ENCODE assay signal across 8 cellular contexts in the genomic region with DNA sequence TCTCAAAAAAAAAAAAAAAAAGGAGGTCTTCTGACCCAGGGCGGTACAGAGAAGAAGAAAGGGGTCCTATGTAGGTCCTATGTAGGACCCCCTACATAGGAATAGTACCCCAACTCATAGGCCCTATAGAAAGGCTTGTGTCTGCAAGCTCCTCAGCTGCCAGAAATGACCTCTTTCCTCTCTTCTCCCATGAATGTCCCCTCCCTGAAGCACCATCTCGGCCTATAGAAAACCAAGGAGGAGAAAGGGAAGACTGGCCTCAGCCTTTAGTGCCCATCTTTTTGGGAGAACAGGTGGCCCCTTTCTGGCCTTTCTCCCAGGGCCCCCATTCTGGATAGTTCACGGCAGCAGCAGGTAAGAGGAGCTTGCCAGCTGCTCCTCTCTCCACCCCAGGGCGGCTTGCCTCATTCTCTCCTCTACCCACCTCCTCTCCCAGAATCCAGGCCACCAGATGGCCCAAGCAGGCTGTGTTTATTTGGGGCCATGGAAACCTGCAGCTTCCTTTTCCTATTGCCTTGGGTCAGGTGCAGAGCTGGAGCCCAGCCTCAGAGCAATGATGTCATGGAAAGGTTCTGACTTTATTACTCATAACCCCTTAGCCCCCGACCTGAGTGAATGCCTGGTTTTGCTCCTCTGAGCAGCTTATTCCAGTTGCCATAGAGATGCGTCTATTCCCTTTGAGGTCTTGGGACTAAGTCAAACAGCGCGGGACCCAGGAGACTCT. TPM values are rescaled to one million over a fixed set of nuclear protein-coding genes. Genes with fewer than 3 reads are reported as not detected.
A peak's percentile ranks its signal among the peaks of the same experiment; 100 is the strongest.
DNase-seq lines count a peak whose midpoint lies in the region; ATAC-seq lines count a peak whose summit lies in the region.

No MANE protein-coding gene starts in this region.

- H3K4me1 Mint-ChIP-seq in activated T-cell treated with anti-CD3 and anti-CD28 coated beads, Interleukin-2, amount 50 U/mL, for 72 hours (ENCODE audit: low read depth): peaks cover 40% of the 10 kb centered on the region
- peaks cover 34% of the 10 kb centered on the region for H3K4me1 Mint-ChIP-seq in stimulated activated naive CD8-positive, alpha-beta T cell treated with anti-CD3 and anti-CD28 coated beads, Interleukin-15, Interleukin-2, amounts not matched to agents 100 ng/mL and 50 ng/mL, for 24 hours (ENCODE audit: low read depth)

- DNase-seq in COR-L47 (lab: John Stamatoyannopoulos, UW): peak; percentile 6
- DNase-seq in M059J (ENCODE audit: low read depth): peak; percentile 89
- DNase-seq in activated T-cell treated with anti-CD3 and anti-CD28 coated beads, Interleukin-2, amount 50 U/mL, for 72 hours: no peak
- no peak for DNase-seq in T1000 (lab: John Stamatoyannopoulos, UW)
- DNase-seq in middle frontal gyrus (ENCODE audit: extremely low spot score, low spot score): no peak

- peak overlapping the region; percentile 21 to 93 for H3K4me3 Mint-ChIP-seq in activated T-cell treated with anti-CD3 and anti-CD28 coated beads, Interleukin-2, amount 50 U/mL, for 72 hours
- H3K4me3 Mint-ChIP-seq in stimulated activated naive CD8-positive, alpha-beta T cell treated with anti-CD3 and anti-CD28 coated beads, Interleukin-15, Interleukin-2, amounts not matched to agents 100 ng/mL and 50 ng/mL, for 24 hours: no peak overlapping the region

- H3K9ac ChIP-seq in iPS-20b (ENCODE audit: low read depth, low read length): peak overlapping the region; percentile 96; the same call in 1 of the 2 replicates

- ATAC-seq in activated T-cell treated with anti-CD3 and anti-CD28 coated beads, Interleukin-2, amount 50 U/mL, for 72 hours (replicated peaks in 1 of 2): no peak
- ATAC-seq in HG02588 (IDR thresholded peaks at IDR 0.05; ENCODE audit: unreplicated experiment): no peak

- no peaks in the 10 kb centered on the region for H3K27me3 Mint-ChIP-seq in activated T-cell treated with anti-CD3 and anti-CD28 coated beads, Interleukin-2, amount 50 U/mL, for 72 hours (ENCODE audit: low read depth)
- no peaks in the 10 kb centered on the region for H3K27me3 Mint-ChIP-seq in stimulated activated naive CD8-positive, alpha-beta T cell treated with anti-CD3 and anti-CD28 coated beads, Interleukin-15, Interleukin-2, amounts not matched to agents 100 ng/mL and 50 ng/mL, for 24 hours

- H3K4me1 ChIP-seq in iPS-20b (ENCODE audit: insufficient read depth, low read length): peaks cover 13% of the 10 kb centered on the region

- H3K9me3 ChIP-seq in iPS-20b (ENCODE audit: insufficient read depth, low read depth, low read length): no peaks in the 10 kb centered on the region

- no peaks in the 10 kb centered on the region for H3K9me3 Mint-ChIP-seq in activated T-cell treated with anti-CD3 and anti-CD28 coated beads, Interleukin-2, amount 50 U/mL, for 72 hours
- H3K9me3 Mint-ChIP-seq in stimulated activated naive CD8-positive, alpha-beta T cell treated with anti-CD3 and anti-CD28 coated beads, Interleukin-15, Interleukin-2, amounts not matched to agents 100 ng/mL and 50 ng/mL, for 24 hours: no peaks in the 10 kb centered on the region

- H3K27ac ChIP-seq in iPS-20b (ENCODE audit: low read length): no peak overlapping the region

- H3K36me3 Mint-ChIP-seq in activated T-cell treated with anti-CD3 and anti-CD28 coated beads, Interleukin-2, amount 50 U/mL, for 72 hours (ENCODE audit: insufficient read depth in 2 of 2): peaks cover 4 to 5% of the 10 kb centered on the region in 2 donors
- H3K36me3 Mint-ChIP-seq in stimulated activated naive CD8-positive, alpha-beta T cell treated with anti-CD3 and anti-CD28 coated beads, Interleukin-15, Interleukin-2, amounts not matched to agents 100 ng/mL and 50 ng/mL, for 24 hours (ENCODE audit: low read depth): peaks cover 14% of the 10 kb centered on the region

- no peaks in the 10 kb centered on the region for H3K36me3 ChIP-seq in iPS-20b (ENCODE audit: insufficient read depth, low read depth, low read length)

- no peak overlapping the region for H3K27ac Mint-ChIP-seq in activated T-cell treated with anti-CD3 and anti-CD28 coated beads, Interleukin-2, amount 50 U/mL, for 72 hours
- peak overlapping the region; percentile 55 for H3K27ac Mint-ChIP-seq in stimulated activated naive CD8-positive, alpha-beta T cell treated with anti-CD3 and anti-CD28 coated beads, Interleukin-15, Interleukin-2, amounts not matched to agents 100 ng/mL and 50 ng/mL, for 24 hours

- no peaks in the 10 kb centered on the region for H3K27me3 ChIP-seq in iPS-20b (ENCODE audit: insufficient read depth, low read length)

- H3K4me3 ChIP-seq in iPS-20b (ENCODE audit: low read length): no peak overlapping the region

RNA-seq across cellular contexts. Expression of a gene that starts 1.6 kb away (rescaled TPM):
- total RNA-seq in M059J (2014; rRNA removed; shearing (Covaris generic)): 55.7 and 65.0 TPM in 2 replicates
- 10 to 100 TPM; 39.1 to 50.6 TPM for total RNA-seq in activated T-cell treated with anti-CD3 and anti-CD28 coated beads, Interleukin-2, amount 50 U/mL, for 72 hours

RNA-seq across cellular contexts. Expression of a gene that starts 23.4 kb away (rescaled TPM):
- 7.0 and 13.6 TPM in 2 replicates for total RNA-seq in M059J (2014; rRNA removed; shearing (Covaris generic))
- under 1 TPM; 0.56 to 0.72 TPM for total RNA-seq in activated T-cell treated with anti-CD3 and anti-CD28 coated beads, Interleukin-2, amount 50 U/mL, for 72 hours

RNA-seq across cellular contexts. Expression of a gene that starts 35.9 kb away (rescaled TPM):
- total RNA-seq in M059J (2014; rRNA removed; shearing (Covaris generic)): 440 and 491 TPM in 2 replicates
- 100 to 1,000 TPM; 125 to 147 TPM for total RNA-seq in activated T-cell treated with anti-CD3 and anti-CD28 coated beads, Interleukin-2, amount 50 U/mL, for 72 hours

RNA-seq across cellular contexts. Expression of a gene that starts 36.2 kb away (rescaled TPM):
- 18.9 and 25.1 TPM in 2 replicates for total RNA-seq in M059J (2014; rRNA removed; shearing (Covaris generic))
- 10 to 100 TPM; 21.4 to 24.1 TPM for total RNA-seq in activated T-cell treated with anti-CD3 and anti-CD28 coated beads, Interleukin-2, amount 50 U/mL, for 72 hours

RNA-seq across cellular contexts. Expression of a gene that starts 38.3 kb away (rescaled TPM):
- 0.39 TPM in 1 of 2 replicates, not detected in the other for total RNA-seq in M059J (2014; rRNA removed; shearing (Covaris generic))
- 1 to 10 TPM; 7.3 to 7.4 TPM for total RNA-seq in activated T-cell treated with anti-CD3 and anti-CD28 coated beads, Interleukin-2, amount 50 U/mL, for 72 hours

Comparison
In these comparisons a context has a peak if more than half of its experiments do, and no peak if none do; other contexts are left out.
1. DNase-seq: peak in COR-L47 (single experiment) and M059J (single experiment); none in activated T-cell treated with anti-CD3 and anti-CD28 coated beads, Interleukin-2, amount 50 U/mL, for 72 hours (0 of 2), T1000 (single experiment) and middle frontal gyrus (single experiment).